ENCODE assay signal across 8 cellular contexts in the genomic region with DNA sequence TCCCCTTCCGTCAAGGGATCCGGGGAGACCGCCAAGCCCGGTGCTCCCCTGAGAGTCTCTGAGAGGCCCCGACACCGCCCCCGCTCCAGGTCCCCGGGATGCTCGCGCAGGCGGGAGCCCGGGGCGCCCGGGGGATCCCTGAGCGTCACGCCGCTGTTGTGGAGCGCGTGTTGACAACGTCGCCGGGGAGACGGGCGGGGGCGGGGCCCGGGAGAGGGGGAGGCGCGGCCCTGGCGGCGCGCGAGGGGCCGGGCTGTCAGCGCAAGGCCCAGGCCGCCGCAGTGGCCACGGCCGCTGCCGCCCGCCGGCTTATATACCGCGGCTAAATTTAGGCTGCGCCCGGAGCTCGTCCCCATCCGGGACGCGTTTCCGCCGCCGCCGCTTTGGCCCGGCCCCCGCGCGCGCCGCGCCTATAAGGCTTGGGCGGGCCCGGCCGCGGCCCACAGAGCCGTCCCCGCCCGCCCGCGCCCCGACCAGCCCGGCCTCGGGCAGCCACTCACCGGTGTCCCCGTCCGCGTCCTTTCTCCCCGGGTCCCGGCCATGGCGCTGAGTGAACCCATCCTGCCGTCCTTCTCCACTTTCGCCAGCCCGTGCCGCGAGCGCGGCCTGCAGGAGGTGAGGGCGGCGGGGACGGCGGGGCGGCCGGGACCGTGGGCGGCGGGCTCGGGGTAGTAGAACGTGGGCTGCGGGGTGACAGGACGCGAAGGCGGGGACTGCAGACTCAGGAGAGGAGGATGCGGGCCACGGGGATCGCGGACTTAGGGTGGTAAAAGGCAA. TPM values are rescaled to one million over a fixed set of nuclear protein-coding genes. Genes with fewer than 3 reads are reported as not detected.
DNase-seq lines count a peak whose midpoint lies in the region; TF ChIP-seq lines count a peak whose summit lies in the region.

A gene (plus strand): TSS at position 443 of the 777 bp plus-strand sequence. CDS start 98 bp downstream, at position 541.

- H3K36me3 ChIP-seq in H7 (replicated peaks; ENCODE audit: control insufficient read depth, insufficient read depth, low read length) (no peaks in the 10 kb centered on the region), MM.1S (replicated peaks; ENCODE audit: insufficient read depth, low read length) (no peaks in the 10 kb centered on the region), iPS-20b (ENCODE audit: insufficient read depth, low read depth, low read length) (no peaks in the 10 kb centered on the region), skeletal muscle tissue (ENCODE audit: control insufficient read depth in 3 of 3, insufficient read depth in 3 of 3, low read length in 3 of 3) (peaks cover 11 to 28% (median 17%) of the 10 kb centered on the region in 3 donors)

- H3F3A ChIP-seq in MM.1S (ENCODE audit: insufficient read depth, low read length): peaks cover 48% of the 10 kb centered on the region

- no peak within 1 kb of the TSS for H3K27ac Mint-ChIP-seq in brain

- peaks cover 16% of the 10 kb centered on the region for H3K79me2 ChIP-seq in MM.1S (ENCODE audit: low read length)

- peak; percentile 84 for TF ChIP-seq POLR2A in GM10847 (IDR thresholded peaks at IDR 0.05; ENCODE audit: extremely low read depth, insufficient read length)

- H3K27me3 ChIP-seq in H7 (ENCODE audit: control insufficient read depth, insufficient read depth, low read length): peaks cover 59% of the 10 kb centered on the region
- no peaks in the 10 kb centered on the region for H3K27me3 ChIP-seq in MM.1S (replicated peaks; ENCODE audit: insufficient read depth, low read length)
- H3K27me3 ChIP-seq in iPS-20b (ENCODE audit: insufficient read depth, low read length): peaks cover 74% of the 10 kb centered on the region
- no peaks in the 10 kb centered on the region for H3K27me3 ChIP-seq in skeletal muscle tissue (ENCODE audit: control insufficient read depth in 3 of 3, insufficient read depth in 3 of 3, low read length in 3 of 3)

- H3K4me1 ChIP-seq in MM.1S (ENCODE audit: low read length): peaks cover 27% of the 10 kb centered on the region
- H3K4me1 ChIP-seq in iPS-20b (ENCODE audit: insufficient read depth, low read length): no peaks in the 10 kb centered on the region
- H3K4me1 ChIP-seq in skeletal muscle tissue (ENCODE audit: control insufficient read depth in 3 of 3, insufficient read depth in 3 of 3, low read length in 3 of 3): peaks cover 26 to 45% (median 34%) of the 10 kb centered on the region in 3 donors

- peak within 1 kb of the TSS; percentile 99 for H3K9ac ChIP-seq in MM.1S (ENCODE audit: low read length)
- H3K9ac ChIP-seq in iPS-20b (ENCODE audit: low read depth, low read length): no peak within 1 kb of the TSS
- peak within 1 kb of the TSS; percentile 61 to 86 (median 85) for H3K9ac ChIP-seq in skeletal muscle tissue (ENCODE audit: low read depth in 1 of 3, low read length in 3 of 3)

- no peak for TF ChIP-seq CTCF in MM.1S (IDR thresholded peaks at IDR 0.05; ENCODE audit: low read length)
- no peak for TF ChIP-seq CTCF in brain (conservative IDR thresholded peaks at IDR 0.05)

- no peaks in the 10 kb centered on the region for H4K20me1 ChIP-seq in MM.1S (ENCODE audit: insufficient read depth, low read length)

- peak; percentile 96 for DNase-seq in H7
- peak; percentile 96 for DNase-seq in MM.1S
- peak; percentile 90 for DNase-seq in UCSD-AML1 (lab: John Stamatoyannopoulos, UW; ENCODE audit: unreplicated experiment)
- DNase-seq in NCI-H128 (lab: John Stamatoyannopoulos, UW; ENCODE audit: unreplicated experiment): no peak

- H3K4me2 ChIP-seq in MM.1S (ENCODE audit: low read depth, low read length): peak within 1 kb of the TSS; percentile 97

- no peaks in the 10 kb centered on the region for H3K9me2 ChIP-seq in MM.1S (replicated peaks; ENCODE audit: insufficient read depth, low read length)

- peaks cover 5% of the 10 kb centered on the region for H3K36me3 Mint-ChIP-seq in brain

- no peaks in the 10 kb centered on the region for H3K9me3 Mint-ChIP-seq in brain

- H3K27ac ChIP-seq in MM.1S (ENCODE audit: low read length): peak within 1 kb of the TSS; percentile 92
- H3K27ac ChIP-seq in iPS-20b (ENCODE audit: low read length): no peak within 1 kb of the TSS
- peak within 1 kb of the TSS; percentile 92 for H3K27ac ChIP-seq in skeletal muscle tissue (ENCODE audit: low read depth, low read length)

- H3K4me3 Mint-ChIP-seq in brain: peak within 1 kb of the TSS; percentile 46 to 75 (median 70)

- H3K4me3 ChIP-seq in H7 (ENCODE audit: insufficient read depth, low read depth, low read length) (peak within 1 kb of the TSS; percentile 55), MM.1S (ENCODE audit: low read length) (peak within 1 kb of the TSS; percentile 83), iPS-20b (ENCODE audit: low read length) (peak within 1 kb of the TSS; percentile 78; the same call in 1 of the 2 replicates), skeletal muscle tissue (ENCODE audit: low read length in 3 of 3) (peak within 1 kb of the TSS; percentile 66 to 87 (median 85))

- peaks cover 20% of the 10 kb centered on the region for H3K4me1 Mint-ChIP-seq in brain

- no peak within 1 kb of the TSS for H2AFZ ChIP-seq in MM.1S (ENCODE audit: low read length)

- peaks cover 82% of the 10 kb centered on the region for H3K27me3 Mint-ChIP-seq in brain

- no peaks in the 10 kb centered on the region for H3K9me3 ChIP-seq in MM.1S (replicated peaks; ENCODE audit: insufficient read depth, low read length)
- no peaks in the 10 kb centered on the region for H3K9me3 ChIP-seq in iPS-20b (ENCODE audit: insufficient read depth, low read depth, low read length)
- no peaks in the 10 kb centered on the region for H3K9me3 ChIP-seq in skeletal muscle tissue (ENCODE audit: control insufficient read depth in 3 of 3, low read length in 3 of 3)

RNA-seq across cellular contexts. Expression of the gene that starts here (rescaled TPM):
- not detected in 2 replicates for total RNA-seq in H7 (2014; rRNA removed; shearing (Covaris generic))
- polyA plus RNA-seq in brain (ENCODE audit: insufficient read depth, low read depth, low replicate concordance): 8.5 TPM
- 14.1 TPM for total RNA-seq in skeletal muscle tissue

Comparison
In these comparisons a context has a peak if more than half of its experiments do, and no peak if none do; other contexts are left out.
1. RNA of the gene that starts here (total RNA-seq): 14.1 TPM in skeletal muscle tissue (single experiment); not detected in H7; every median in the first group is over 10 times any median in the second.
2. Peak in DNase-seq and H3K4me3 ChIP-seq in H7; RNA of the gene not detected or under 1 TPM.
3. Peak in every context shown above with its lines, with median percentiles within 50 percentile points of each other: H3K4me3 ChIP-seq.